1 cellular context compared by ENCODE assay signal in the genomic region with DNA sequence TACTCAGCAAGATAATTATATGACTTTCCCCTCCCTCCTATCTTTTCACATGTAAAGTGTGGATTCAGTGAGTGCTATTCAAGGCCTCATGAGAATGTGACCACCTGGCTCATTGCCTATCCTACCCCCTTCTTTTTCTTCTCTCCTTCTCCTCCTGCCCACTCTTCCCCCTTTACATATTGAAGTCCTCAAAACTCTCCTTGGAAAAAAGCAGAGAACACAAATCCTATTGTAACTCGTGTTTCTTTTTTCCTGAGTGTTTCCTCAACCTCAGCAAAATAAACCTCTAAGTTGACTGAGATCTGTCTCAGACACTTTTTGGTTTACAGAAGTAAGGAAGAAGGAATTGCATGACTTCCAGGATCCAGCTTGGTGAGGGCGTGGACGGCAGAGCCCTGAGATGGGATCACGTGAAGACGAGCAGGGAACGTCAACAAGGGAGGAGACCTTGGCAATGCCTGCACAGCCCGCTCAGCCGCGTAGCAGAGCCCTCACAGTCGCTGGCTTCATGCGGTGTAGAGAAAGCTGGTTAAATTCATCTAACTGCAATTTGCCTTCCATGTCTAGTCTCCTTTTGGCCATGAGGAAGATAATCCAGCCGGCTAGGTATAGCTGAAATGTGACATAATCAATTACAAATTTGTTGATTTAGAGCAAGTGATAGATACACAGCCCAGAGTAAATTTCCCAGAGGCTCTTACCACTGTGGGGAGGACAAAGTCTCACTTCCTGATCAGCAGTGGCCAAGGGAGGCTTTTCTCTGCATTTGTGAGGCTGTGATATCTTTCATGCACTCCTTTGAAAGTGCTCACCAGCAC.
TF ChIP-seq lines count a peak whose summit lies in the region.

No MANE protein-coding gene starts in this region.

TF ChIP-seq in HepG2, 621 proteins besides CTCF, POLR2A, EP300 and RAD21 (continued from another document and continues in another):
- peak; percentile 80 for TF ChIP-seq ZNF318 (CRISPR knock-in tag; IDR thresholded peaks at IDR 0.05)
- TF ChIP-seq ZNF143 (CRISPR knock-in tag; IDR thresholded peaks at IDR 0.05): peak; percentile 55; the same call in 1 of the 2 replicates
- TF ChIP-seq ZBTB3 (CRISPR knock-in tag; IDR thresholded peaks at IDR 0.05; ENCODE audit: borderline replicate concordance, low read depth): no peak
- TF ChIP-seq PITX1 (CRISPR knock-in tag; IDR thresholded peaks at IDR 0.05): peak; percentile 45; the same call in 1 of the 2 replicates
- TF ChIP-seq, protein P1, sequence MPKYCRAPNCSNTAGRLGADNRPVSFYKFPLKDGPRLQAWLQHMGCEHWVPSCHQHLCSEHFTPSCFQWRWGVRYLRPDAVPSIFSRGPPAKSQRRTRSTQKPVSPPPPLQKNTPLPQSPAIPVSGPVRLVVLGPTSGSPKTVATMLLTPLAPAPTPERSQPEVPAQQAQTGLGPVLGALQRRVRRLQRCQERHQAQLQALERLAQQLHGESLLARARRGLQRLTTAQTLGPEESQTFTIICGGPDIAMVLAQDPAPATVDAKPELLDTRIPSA (CRISPR knock-in tag; IDR thresholded peaks at IDR 0.05; ENCODE audit: borderline replicate concordance): no peak
- TF ChIP-seq SCMH1 (CRISPR knock-in tag; IDR thresholded peaks at IDR 0.05; ENCODE audit: borderline replicate concordance): no peak
- TF ChIP-seq ZNF510 (CRISPR knock-in tag; IDR thresholded peaks at IDR 0.05; ENCODE audit: low read depth): peak; percentile 72; the same call in 1 of the 2 replicates
- TF ChIP-seq, protein P2, sequence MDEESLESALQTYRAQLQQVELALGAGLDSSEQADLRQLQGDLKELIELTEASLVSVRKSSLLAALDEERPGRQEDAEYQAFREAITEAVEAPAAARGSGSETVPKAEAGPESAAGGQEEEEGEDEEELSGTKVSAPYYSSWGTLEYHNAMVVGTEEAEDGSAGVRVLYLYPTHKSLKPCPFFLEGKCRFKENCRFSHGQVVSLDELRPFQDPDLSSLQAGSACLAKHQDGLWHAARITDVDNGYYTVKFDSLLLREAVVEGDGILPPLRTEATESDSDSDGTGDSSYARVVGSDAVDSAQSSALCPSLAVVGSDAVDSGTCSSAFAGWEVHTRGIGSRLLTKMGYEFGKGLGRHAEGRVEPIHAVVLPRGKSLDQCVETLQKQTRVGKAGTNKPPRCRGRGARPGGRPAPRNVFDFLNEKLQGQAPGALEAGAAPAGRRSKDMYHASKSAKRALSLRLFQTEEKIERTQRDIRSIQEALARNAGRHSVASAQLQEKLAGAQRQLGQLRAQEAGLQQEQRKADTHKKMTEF (CRISPR knock-in tag; IDR thresholded peaks at IDR 0.05): peak; percentile 47
- TF ChIP-seq, protein P3, sequence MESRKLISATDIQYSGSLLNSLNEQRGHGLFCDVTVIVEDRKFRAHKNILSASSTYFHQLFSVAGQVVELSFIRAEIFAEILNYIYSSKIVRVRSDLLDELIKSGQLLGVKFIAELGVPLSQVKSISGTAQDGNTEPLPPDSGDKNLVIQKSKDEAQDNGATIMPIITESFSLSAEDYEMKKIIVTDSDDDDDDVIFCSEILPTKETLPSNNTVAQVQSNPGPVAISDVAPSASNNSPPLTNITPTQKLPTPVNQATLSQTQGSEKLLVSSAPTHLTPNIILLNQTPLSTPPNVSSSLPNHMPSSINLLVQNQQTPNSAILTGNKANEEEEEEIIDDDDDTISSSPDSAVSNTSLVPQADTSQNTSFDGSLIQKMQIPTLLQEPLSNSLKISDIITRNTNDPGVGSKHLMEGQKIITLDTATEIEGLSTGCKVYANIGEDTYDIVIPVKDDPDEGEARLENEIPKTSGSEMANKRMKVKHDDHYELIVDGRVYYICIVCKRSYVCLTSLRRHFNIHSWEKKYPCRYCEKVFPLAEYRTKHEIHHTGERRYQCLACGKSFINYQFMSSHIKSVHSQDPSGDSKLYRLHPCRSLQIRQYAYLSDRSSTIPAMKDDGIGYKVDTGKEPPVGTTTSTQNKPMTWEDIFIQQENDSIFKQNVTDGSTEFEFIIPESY (CRISPR knock-in tag; IDR thresholded peaks at IDR 0.05): peak; percentile 28; the same call in 1 of the 2 replicates
- TF ChIP-seq ZSCAN20 (CRISPR knock-in tag; IDR thresholded peaks at IDR 0.05; ENCODE audit: borderline replicate concordance): no peak
- 0 out of 2 replicates have a peak, but pooled peaks have one; percentile 22 for TF ChIP-seq ZNF441 (CRISPR knock-in tag; IDR thresholded peaks at IDR 0.05; ENCODE audit: borderline replicate concordance)
- TF ChIP-seq ZNF598 (CRISPR knock-in tag; IDR thresholded peaks at IDR 0.05; ENCODE audit: borderline replicate concordance): no peak
- 0 out of 2 replicates have a peak, but pooled peaks have one; percentile 54 for TF ChIP-seq IRF9 (CRISPR knock-in tag; IDR thresholded peaks at IDR 0.05; ENCODE audit: borderline replicate concordance)
- peak; percentile 40; the same call in 1 of the 2 replicates for TF ChIP-seq ERF (CRISPR knock-in tag; IDR thresholded peaks at IDR 0.05)
- peak; percentile 44; the same call in 1 of the 2 replicates for TF ChIP-seq BRD4 (CRISPR knock-in tag; IDR thresholded peaks at IDR 0.05)
- TF ChIP-seq ZNF879 (CRISPR knock-in tag; IDR thresholded peaks at IDR 0.05): no peak
- no peak for TF ChIP-seq ZNF709 (CRISPR knock-in tag; IDR thresholded peaks at IDR 0.05)
- TF ChIP-seq KLF11 (CRISPR knock-in tag; IDR thresholded peaks at IDR 0.05): peak; percentile 22; the same call in 1 of the 2 replicates
- TF ChIP-seq MAX (IDR thresholded peaks at IDR 0.05): peak; percentile 80
- peak; percentile 51; the same call in 1 of the 2 replicates for TF ChIP-seq PHF8 (CRISPR knock-in tag; IDR thresholded peaks at IDR 0.05)
- TF ChIP-seq, protein P4, sequence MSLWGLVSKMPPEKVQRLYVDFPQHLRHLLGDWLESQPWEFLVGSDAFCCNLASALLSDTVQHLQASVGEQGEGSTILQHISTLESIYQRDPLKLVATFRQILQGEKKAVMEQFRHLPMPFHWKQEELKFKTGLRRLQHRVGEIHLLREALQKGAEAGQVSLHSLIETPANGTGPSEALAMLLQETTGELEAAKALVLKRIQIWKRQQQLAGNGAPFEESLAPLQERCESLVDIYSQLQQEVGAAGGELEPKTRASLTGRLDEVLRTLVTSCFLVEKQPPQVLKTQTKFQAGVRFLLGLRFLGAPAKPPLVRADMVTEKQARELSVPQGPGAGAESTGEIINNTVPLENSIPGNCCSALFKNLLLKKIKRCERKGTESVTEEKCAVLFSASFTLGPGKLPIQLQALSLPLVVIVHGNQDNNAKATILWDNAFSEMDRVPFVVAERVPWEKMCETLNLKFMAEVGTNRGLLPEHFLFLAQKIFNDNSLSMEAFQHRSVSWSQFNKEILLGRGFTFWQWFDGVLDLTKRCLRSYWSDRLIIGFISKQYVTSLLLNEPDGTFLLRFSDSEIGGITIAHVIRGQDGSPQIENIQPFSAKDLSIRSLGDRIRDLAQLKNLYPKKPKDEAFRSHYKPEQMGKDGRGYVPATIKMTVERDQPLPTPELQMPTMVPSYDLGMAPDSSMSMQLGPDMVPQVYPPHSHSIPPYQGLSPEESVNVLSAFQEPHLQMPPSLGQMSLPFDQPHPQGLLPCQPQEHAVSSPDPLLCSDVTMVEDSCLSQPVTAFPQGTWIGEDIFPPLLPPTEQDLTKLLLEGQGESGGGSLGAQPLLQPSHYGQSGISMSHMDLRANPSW (CRISPR knock-in tag; IDR thresholded peaks at IDR 0.05; ENCODE audit: borderline replicate concordance): no peak
- TF ChIP-seq ISL2 (CRISPR knock-in tag; IDR thresholded peaks at IDR 0.05): peak; percentile 64
- no peak for TF ChIP-seq HNF1A (IDR thresholded peaks at IDR 0.05; ENCODE audit: low read depth)
- 0 out of 2 replicates have a peak, but pooled peaks have one; percentile 22 for TF ChIP-seq HNF1A (CRISPR knock-in tag; IDR thresholded peaks at IDR 0.05; ENCODE audit: borderline replicate concordance)
- TF ChIP-seq ZNF547 (CRISPR knock-in tag; IDR thresholded peaks at IDR 0.05): 0 out of 2 replicates have a peak, but pooled peaks have one; percentile 58
- no peak for TF ChIP-seq YEATS4 (CRISPR knock-in tag; IDR thresholded peaks at IDR 0.05; ENCODE audit: borderline replicate concordance)
- TF ChIP-seq IRF2 (CRISPR knock-in tag; IDR thresholded peaks at IDR 0.05): no peak
- TF ChIP-seq MTA1 (CRISPR knock-in tag; IDR thresholded peaks at IDR 0.05; ENCODE audit: borderline replicate concordance): peak; percentile 86
- TF ChIP-seq KMT2A (CRISPR knock-in tag; IDR thresholded peaks at IDR 0.05): peak; percentile 61; the same call in 1 of the 2 replicates
- TF ChIP-seq ZNF83 (CRISPR knock-in tag; IDR thresholded peaks at IDR 0.05; ENCODE audit: borderline replicate concordance): no peak
